Comparison of ENCODE assay signal across 8 cellular contexts in genomic region chr5:113294341-113295110, GRCh38.
DNase-seq lines count a peak whose midpoint lies in the region; ATAC-seq and TF ChIP-seq lines count a peak whose summit lies in the region.

No MANE protein-coding gene starts in this region.

- DNase-seq in DMS 273 treated with DMSO at 0.1 percent for 48 hours (lab: John Stamatoyannopoulos, UW) (peak; percentile 88), HuH-7.5 (ENCODE audit: low spot score) (peak; percentile 79), T follicular helper cell (ENCODE audit: low read depth) (peak; percentile 57), adrenal gland (peak; percentile 83 to 94 (median 89)), left cardiac atrium (peak; percentile 90), posterior vena cava (ENCODE audit: low spot score) (peak; percentile 95), type B pancreatic cell (ENCODE audit: extremely low spot score, unreplicated experiment) (peak; percentile 84)

- peak overlapping the region; percentile 84 for H3K27ac Mint-ChIP-seq in type B pancreatic cell

- H3K4me3 Mint-ChIP-seq in type B pancreatic cell: peak overlapping the region; percentile 93

- no peaks in the 10 kb centered on the region for H3K36me3 Mint-ChIP-seq in type B pancreatic cell

- H3K9me3 Mint-ChIP-seq in type B pancreatic cell: no peaks in the 10 kb centered on the region

- no peaks in the 10 kb centered on the region for H3K9me3 ChIP-seq in adrenal gland (replicated peaks in 1 of 3)

- H3K36me3 ChIP-seq in adrenal gland (replicated peaks in 1 of 2): no peaks in the 10 kb centered on the region

- peak; percentile 58 to 90 for TF ChIP-seq POLR2A in adrenal gland (IDR thresholded peaks at IDR 0.05)

- TF ChIP-seq CTCF in adrenal gland (IDR thresholded peaks at IDR 0.05): peak in 1 of 6 experiments; percentile 4
- TF ChIP-seq CTCF in type B pancreatic cell (conservative IDR thresholded peaks at IDR 0.05): peak; percentile 33

- intact Hi-C loops in adrenal gland (cut with DNase I) (no loop called here), left cardiac atrium (cut with DNase I) (loop anchor here (5.0 to 10.0 kb wide), 3 partner anchors 87 to 210 kb away; no protein-coding TSS in a partner anchor), posterior vena cava (cut with DNase I) (no loop called here)

- WGBS in adrenal gland, 4 donors: 0 to 1% (median 1%) methylated on average over 54 to 59 of the region's 59 CpGs

- H3K27ac ChIP-seq in adrenal gland: peak overlapping the region in 4 of 5 donors; percentile 33 to 85 (median 81)

- H3K4me3 ChIP-seq in adrenal gland: peak overlapping the region; percentile 59 to 77 (median 68)

- H3K27me3 Mint-ChIP-seq in type B pancreatic cell: peaks cover 43% of the 10 kb centered on the region

- H3K4me1 Mint-ChIP-seq in type B pancreatic cell (ENCODE audit: unreplicated experiment): peaks cover 29% of the 10 kb centered on the region

- H3K4me1 ChIP-seq in adrenal gland (replicated peaks in 1 of 2): peaks cover 5 to 9% of the 10 kb centered on the region in 2 donors

- H3K27me3 ChIP-seq in adrenal gland: no peaks in the 10 kb centered on the region

- ATAC-seq in GM21526 (IDR thresholded peaks at IDR 0.05; ENCODE audit: low FRiP score, unreplicated experiment): peak; percentile 97
- peak; percentile 97 to 98 for ATAC-seq in left cardiac atrium

Comparison
In these comparisons a context has a peak if more than half of its experiments do, and no peak if none do; other contexts are left out.
1. Peak in every context shown above with its lines: DNase-seq, ATAC-seq, H3K4me3 ChIP-seq and H3K27ac ChIP-seq.
2. intact Hi-C loops: an anchor here in left cardiac atrium (5.0 to 10.0 kb wide); none called in adrenal gland and posterior vena cava.